Comparison of ENCODE assay signal across 19 cellular contexts in genomic region chr19:32814046-32814445, GRCh38. TPM values are rescaled to one million over a fixed set of nuclear protein-coding genes. Genes with fewer than 3 reads are reported as not detected.
DNase-seq lines count a peak whose midpoint lies in the region; ATAC-seq, FAIRE-seq and TF ChIP-seq lines count a peak whose summit lies in the region.
"Had no signal": no experiment of that assay in that cellular context is flagged by ENCODE, and none has a peak within 500 bp of the region (broad histone marks: within the 10 kb centered on the region; RNA-seq: fewer than 3 reads in every experiment).

No MANE protein-coding gene starts in this region.

- FAIRE-seq in K562 (lab: Jason Lieb, UNC): no peak
- FAIRE-seq: D721Med, GM12892 had no signal

- CTCF ChIA-PET in K562 (lab: Yijun Ruan, JAX; ENCODE audit: low intra/inter-chr PET ratio): interaction anchor here (0.5 kb wide), 1 partner anchor 17 kb away, joined by 4 read pairs; no protein-coding TSS in a partner anchor

- H2AFZ ChIP-seq in K562 (ENCODE audit: low read depth, low read length) (no peak overlapping the region), smooth muscle cell (ENCODE audit: low read depth) (no peak overlapping the region)

- TF ChIP-seq POLR2A in K562 (conservative IDR thresholded peaks at IDR 0.05): no peak

- H3K4me3 ChIP-seq in K562 (no peak overlapping the region), upper lobe of right lung (no peak overlapping the region), smooth muscle cell (no peak overlapping the region)

- H3K79me2 ChIP-seq in K562 (ENCODE audit: control insufficient read depth, insufficient read depth, low read length) (no peaks in the 10 kb centered on the region), smooth muscle cell (ENCODE audit: low read depth) (no peaks in the 10 kb centered on the region)

- POLR2A ChIA-PET in K562 (lab: Yijun Ruan, JAX): interaction anchor here (0.6 kb wide), 1 partner anchor 9 kb away, joined by 3 read pairs; no protein-coding TSS in a partner anchor

- H3K9ac ChIP-seq in K562 (ENCODE audit: insufficient read depth in 1 of 2, low read depth in 2 of 2, low read length in 2 of 2) (no peak overlapping the region), smooth muscle cell (ENCODE audit: low read depth) (no peak overlapping the region)

- intact Hi-C loops in K562 (cut with micrococcal nuclease): no loop called here
- intact Hi-C loops in upper lobe of right lung (cut with DNase I): no loop called here

- in situ Hi-C loops in K562 (cut with MboI): no loop called here
- in situ Hi-C loops in GM13976 (cut with MboI; ENCODE audit: low sequenced_read_pairs, unreplicated experiment): no loop called here

- peaks cover 31 to 62% of the 10 kb centered on the region in 2 experiments for H3K27me3 ChIP-seq in K562 (ENCODE audit: control insufficient read depth in 2 of 2, insufficient read depth in 2 of 2, low read length in 2 of 2)
- no peaks in the 10 kb centered on the region for H3K27me3 ChIP-seq in upper lobe of right lung
- no peaks in the 10 kb centered on the region for H3K27me3 ChIP-seq in smooth muscle cell (ENCODE audit: low read depth)

- no peak overlapping the region for H3K27ac ChIP-seq in K562 (ENCODE audit: extremely low read depth, low read depth, low read length)
- H3K27ac ChIP-seq in upper lobe of right lung: no peak overlapping the region
- H3K27ac ChIP-seq in smooth muscle cell (ENCODE audit: low read depth): no peak overlapping the region

- H3K36me3 ChIP-seq in K562 (ENCODE audit: control insufficient read depth, insufficient read depth, low read length): no peaks in the 10 kb centered on the region
- no peaks in the 10 kb centered on the region for H3K36me3 ChIP-seq in upper lobe of right lung
- no peaks in the 10 kb centered on the region for H3K36me3 ChIP-seq in smooth muscle cell (ENCODE audit: low read depth)

- no peak for TF ChIP-seq EP300 in K562 (IDR thresholded peaks at IDR 0.05; ENCODE audit: low read length)

- no peaks in the 10 kb centered on the region; a peak in 1 of 5 replicates for H3K4me1 ChIP-seq in K562 (replicated peaks in 1 of 2; ENCODE audit: control insufficient read depth in 2 of 2, insufficient read depth in 2 of 2, low read length in 2 of 2)
- no peaks in the 10 kb centered on the region for H3K4me1 ChIP-seq in upper lobe of right lung
- no peaks in the 10 kb centered on the region for H3K4me1 ChIP-seq in smooth muscle cell (ENCODE audit: low read depth)

- no TSS peak for BruUV-seq in K562 (replicated peaks; lab: Mats Ljungman, UMichigan)

- DNase-seq in stimulated activated CD4-positive, alpha-beta T cell treated with anti-CD3 and anti-CD28 coated beads, Interleukin-2, amount 100 ng/mL, for 4 hours (ENCODE audit: low read depth): peak; percentile 6
- no peak for DNase-seq in stimulated activated CD4-positive, alpha-beta T cell treated with anti-CD3 and anti-CD28 coated beads, Interleukin-2, amount 100 ng/mL, for 48 hours
- DNase-seq in K562 (ENCODE audit: extremely low read depth in 1 of 4, low spot score in 3 of 4): no peak
- DNase-seq in iPS-NIHi7 (ENCODE audit: extremely low spot score): peak; percentile 32
- DNase-seq in upper lobe of right lung: peak; percentile 46
- DNase-seq in NCI-H748 (lab: John Stamatoyannopoulos, UW; ENCODE audit: unreplicated experiment): no peak
- DNase-seq in smooth muscle cell (lab: John Stamatoyannopoulos, UW; ENCODE audit: unreplicated experiment): no peak
- DNase-seq in GM13976 (ENCODE audit: low spot score): no peak
- DNase-seq: ACHN; CD4-positive, alpha-beta memory T cell; DMS79 treated with DMSO at 0.1 percent for 48 hours; GDM1; NCI-H1105 treated with DMSO at 0.1 percent for 48 hours; NCI-H187; SIG-M5 had no signal

- H3K9me3 ChIP-seq in K562 (replicated peaks; ENCODE audit: control insufficient read depth, insufficient read depth, low read depth, low read length) (no peaks in the 10 kb centered on the region), upper lobe of right lung (no peaks in the 10 kb centered on the region), smooth muscle cell (replicated peaks; ENCODE audit: low read depth) (no peaks in the 10 kb centered on the region)

- no peaks in the 10 kb centered on the region for H3K9me1 ChIP-seq in K562 (ENCODE audit: control insufficient read depth, insufficient read depth, low read length)

- H4K20me1 ChIP-seq in K562 (replicated peaks; ENCODE audit: control insufficient read depth, insufficient read depth, low read length) (no peaks in the 10 kb centered on the region; the same call in 1 of the 2 replicates), smooth muscle cell (ENCODE audit: low read depth) (no peaks in the 10 kb centered on the region)

- TF ChIP-seq CTCF in K562 (IDR thresholded peaks at IDR 0.05 in 2 of 3, conservative IDR thresholded peaks at IDR 0.05 in 1 of 3; ENCODE audit: insufficient read depth in 2 of 3, low read depth in 1 of 3, low read length in 3 of 3): no peak
- TF ChIP-seq CTCF in upper lobe of right lung (IDR thresholded peaks at IDR 0.05): no peak
- no peak for TF ChIP-seq CTCF in smooth muscle cell (IDR thresholded peaks at IDR 0.05; ENCODE audit: borderline replicate concordance, insufficient read depth, poor library complexity, severe bottlenecking)
- no peak for TF ChIP-seq CTCF in GM13976 (IDR thresholded peaks at IDR 0.05; ENCODE audit: borderline replicate concordance, control extremely low read depth, extremely low read depth, insufficient read depth, missing control alignments)

- no peak for TF ChIP-seq RAD21 in K562 (CRISPR knock-in tag; conservative IDR thresholded peaks at IDR 0.05 in 1 of 2, IDR thresholded peaks at IDR 0.05 in 1 of 2)

- H3F3A ChIP-seq in smooth muscle cell (ENCODE audit: low read depth): no peaks in the 10 kb centered on the region

- ATAC-seq in K562 (no peak), upper lobe of right lung (no peak)

- WGBS in K562 (ENCODE audit: insufficient coverage, low coverage, missing lambda C conversion rate): 0% methylated on average over 2 of the region's 8 CpGs
- 32% methylated on average over 6 of the region's 8 CpGs for WGBS in smooth muscle cell (ENCODE audit: low lambda C conversion rate)

- H3K4me2 ChIP-seq in K562 (ENCODE audit: insufficient read depth, low read length): no peak overlapping the region
- no peak overlapping the region for H3K4me2 ChIP-seq in smooth muscle cell

RNA-seq across cellular contexts. Expression of gene SLC7A9, which starts 55.5 kb away (rescaled TPM):
- total RNA-seq in K562 (2011; cell fraction: chromatin; rRNA removed; ENCODE audit: low replicate concordance): not detected in 2 replicates
- not detected in 2 replicates for total RNA-seq in K562 (2011; cell fraction: nucleolus; rRNA removed)
- total RNA-seq in K562 (2011; cell fraction: nucleoplasm; rRNA removed): not detected in 2 replicates
- total RNA-seq in K562 (2014; rRNA removed): not detected in 2 replicates
- total RNA-seq in K562 (2014; rRNA removed; fragmentation: Illumina TruSeq; extraction: Trizol): not detected in 2 replicates
- total RNA-seq in K562 (2015; rRNA removed; fragmentation: Illumina TruSeq; extraction: Trizol): not detected in 2 replicates
- not detected in 2 replicates for total RNA-seq in K562 (2021)
- polyA plus RNA-seq in K562 (2011; rRNA removed): not detected in 2 replicates
- not detected in 2 replicates for polyA plus RNA-seq in K562 (2011; cell fraction: cytosol; rRNA removed)
- polyA plus RNA-seq in K562 (2011; cell fraction: nucleus; rRNA removed): not detected in 2 replicates
- polyA plus RNA-seq in K562 (2012): 0.06 TPM in 1 of 2 replicates, not detected in the other
- not detected in 2 replicates for polyA plus RNA-seq in K562 (2014; fragmentation: Illumina TruSeq; extraction: Trizol)
- polyA plus RNA-seq in K562 (2014; fragmentation: Nextera tagmentation; extraction: Ambion mirVana): not detected
- polyA plus RNA-seq in K562 (2014; rRNA removed): not detected in 2 replicates
- not detected in 2 replicates for polyA minus RNA-seq in K562 (2011; rRNA and poly(A)+ RNA removed)
- not detected in 2 replicates for polyA minus RNA-seq in K562 (2011; cell fraction: cytosol; rRNA and poly(A)+ RNA removed)
- not detected in 2 replicates for polyA minus RNA-seq in K562 (2011; cell fraction: nucleus; rRNA and poly(A)+ RNA removed)
- 0.46 TPM for total RNA-seq in upper lobe of right lung
- not detected in 2 replicates for total RNA-seq in smooth muscle cell
- 0.21 and 0.24 TPM in 2 replicates for polyA plus RNA-seq in smooth muscle cell
- total RNA-seq: NCI-H460, RPMI7951 had no signal
- polyA plus RNA-seq: CD4-positive, alpha-beta memory T cell had no signal

Comparison
In these comparisons a context has a peak if more than half of its experiments do, and no peak if none do; other contexts are left out.
1. DNase-seq: peak in stimulated activated CD4-positive, alpha-beta T cell treated with anti-CD3 and anti-CD28 coated beads, Interleukin-2, amount 100 ng/mL, for 4 hours (single experiment), iPS-NIHi7 (single experiment) and upper lobe of right lung (single experiment); none in stimulated activated CD4-positive, alpha-beta T cell treated with anti-CD3 and anti-CD28 coated beads, Interleukin-2, amount 100 ng/mL, for 48 hours (0 of 2), K562 (0 of 4), NCI-H748 (single experiment), smooth muscle cell (single experiment) and GM13976 (single experiment).